ENCODE assay signal across 16 cellular contexts in the genomic region with DNA sequence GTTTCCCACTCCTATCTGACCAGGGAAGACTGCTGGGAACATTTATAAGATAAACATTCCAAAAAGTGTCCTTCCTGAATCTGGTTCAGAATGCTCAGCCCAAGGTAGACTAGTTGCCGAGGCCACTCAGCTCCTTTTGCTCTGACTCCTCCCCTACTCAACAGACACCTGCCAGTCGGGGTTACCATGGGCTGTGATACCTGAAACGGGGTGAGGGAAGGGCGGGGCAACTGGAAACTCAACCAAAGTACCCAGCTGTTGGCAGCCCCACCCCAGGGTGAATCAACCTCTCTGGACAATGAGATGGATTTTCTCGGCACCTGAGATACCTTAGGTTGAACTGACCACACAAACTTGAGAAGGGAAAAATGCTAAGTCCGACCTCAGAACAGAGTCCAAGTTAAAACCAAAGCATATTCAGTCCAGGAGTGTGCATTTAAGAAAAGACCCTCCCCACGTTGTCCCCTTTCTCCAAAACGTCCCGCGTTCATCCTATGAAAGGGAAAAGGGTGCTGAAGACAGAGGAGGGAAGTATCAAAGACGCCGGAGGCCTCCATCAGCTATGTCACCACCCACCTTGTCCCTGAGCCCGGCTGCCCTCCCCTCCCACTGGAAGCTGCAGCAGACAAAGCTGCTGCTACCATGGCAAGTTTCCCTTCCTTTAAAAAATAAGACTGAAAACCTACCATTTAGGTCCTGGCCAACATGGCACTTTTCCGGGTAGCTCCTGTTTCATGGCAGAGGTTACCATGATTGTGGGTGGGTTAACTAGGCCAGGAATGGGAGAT.
"Had no signal": no experiment of that assay in that cellular context is flagged by ENCODE, and none has a peak within 500 bp of the region (broad histone marks: within the 10 kb centered on the region; RNA-seq: fewer than 3 reads in every experiment).

No MANE protein-coding gene starts in this region.

- H3K27ac Mint-ChIP-seq: activated CD4-positive, alpha-beta memory T cell treated with anti-CD3 and anti-CD28 coated beads for 36 hours; activated naive CD4-positive, alpha-beta T cell treated with anti-CD3 and anti-CD28 coated beads, Interleukin-2, amount 10 ng/mL, durations not matched to agents 7 days and 5 days; activated T-cell treated with anti-CD3 and anti-CD28 coated beads, Interleukin-2, amount 50 U/mL, for 24 hours had no signal

- H3K9me3 Mint-ChIP-seq: activated CD4-positive, alpha-beta memory T cell treated with anti-CD3 and anti-CD28 coated beads for 36 hours; activated naive CD4-positive, alpha-beta T cell treated with anti-CD3 and anti-CD28 coated beads, Interleukin-2, amount 10 ng/mL, durations not matched to agents 7 days and 5 days; activated T-cell treated with anti-CD3 and anti-CD28 coated beads, Interleukin-2, amount 50 U/mL, for 24 hours had no signal

- H3K27me3 ChIP-seq: gastroesophageal sphincter, heart right ventricle, transverse colon had no signal

- H3K27me3 Mint-ChIP-seq: activated CD4-positive, alpha-beta memory T cell treated with anti-CD3 and anti-CD28 coated beads for 36 hours; activated naive CD4-positive, alpha-beta T cell treated with anti-CD3 and anti-CD28 coated beads, Interleukin-2, amount 10 ng/mL, durations not matched to agents 7 days and 5 days; activated T-cell treated with anti-CD3 and anti-CD28 coated beads, Interleukin-2, amount 50 U/mL, for 24 hours; naive thymus-derived CD4-positive, alpha-beta T cell had no signal

- FAIRE-seq: astrocyte, islet of Langerhans had no signal

- DNase-seq: activated CD4-positive, alpha-beta memory T cell treated with anti-CD3 and anti-CD28 coated beads for 36 hours; activated naive CD4-positive, alpha-beta T cell treated with anti-CD3 and anti-CD28 coated beads, Interleukin-2, amount 10 ng/mL, durations not matched to agents 7 days and 5 days; activated T-cell treated with anti-CD3 and anti-CD28 coated beads, Interleukin-2, amount 50 U/mL, for 24 hours; heart right ventricle; naive thymus-derived CD4-positive, alpha-beta T cell; retina; SK-N-SH; stimulated activated CD4-positive, alpha-beta T cell treated with anti-CD3 and anti-CD28 coated beads, Interleukin-2, amount 100 ng/mL, for 48 hours; stimulated activated naive CD4-positive, alpha-beta T cell; T-helper 1 cell; T1000; transverse colon had no signal

- H3K4me3 Mint-ChIP-seq: activated CD4-positive, alpha-beta memory T cell treated with anti-CD3 and anti-CD28 coated beads for 36 hours; activated naive CD4-positive, alpha-beta T cell treated with anti-CD3 and anti-CD28 coated beads, Interleukin-2, amount 10 ng/mL, durations not matched to agents 7 days and 5 days; activated T-cell treated with anti-CD3 and anti-CD28 coated beads, Interleukin-2, amount 50 U/mL, for 24 hours had no signal

- H3K27ac ChIP-seq: gastroesophageal sphincter, heart right ventricle, VCaP had no signal

- H3K36me3 ChIP-seq: transverse colon had no signal

- H3K9ac ChIP-seq: SK-N-SH had no signal

- H3K4me2 ChIP-seq: SK-N-SH had no signal

- H3K4me1 Mint-ChIP-seq: activated naive CD4-positive, alpha-beta T cell treated with anti-CD3 and anti-CD28 coated beads, Interleukin-2, amount 10 ng/mL, durations not matched to agents 7 days and 5 days had no signal

- H3K9me3 ChIP-seq: gastroesophageal sphincter, heart right ventricle, SK-N-SH, transverse colon had no signal

- H3K4me3 ChIP-seq: gastroesophageal sphincter, heart right ventricle, transverse colon had no signal

- ATAC-seq: gastroesophageal sphincter; heart right ventricle; naive thymus-derived CD4-positive, alpha-beta T cell had no signal
